Comparison of ENCODE assay signal across 9 cellular contexts in the genomic region with DNA sequence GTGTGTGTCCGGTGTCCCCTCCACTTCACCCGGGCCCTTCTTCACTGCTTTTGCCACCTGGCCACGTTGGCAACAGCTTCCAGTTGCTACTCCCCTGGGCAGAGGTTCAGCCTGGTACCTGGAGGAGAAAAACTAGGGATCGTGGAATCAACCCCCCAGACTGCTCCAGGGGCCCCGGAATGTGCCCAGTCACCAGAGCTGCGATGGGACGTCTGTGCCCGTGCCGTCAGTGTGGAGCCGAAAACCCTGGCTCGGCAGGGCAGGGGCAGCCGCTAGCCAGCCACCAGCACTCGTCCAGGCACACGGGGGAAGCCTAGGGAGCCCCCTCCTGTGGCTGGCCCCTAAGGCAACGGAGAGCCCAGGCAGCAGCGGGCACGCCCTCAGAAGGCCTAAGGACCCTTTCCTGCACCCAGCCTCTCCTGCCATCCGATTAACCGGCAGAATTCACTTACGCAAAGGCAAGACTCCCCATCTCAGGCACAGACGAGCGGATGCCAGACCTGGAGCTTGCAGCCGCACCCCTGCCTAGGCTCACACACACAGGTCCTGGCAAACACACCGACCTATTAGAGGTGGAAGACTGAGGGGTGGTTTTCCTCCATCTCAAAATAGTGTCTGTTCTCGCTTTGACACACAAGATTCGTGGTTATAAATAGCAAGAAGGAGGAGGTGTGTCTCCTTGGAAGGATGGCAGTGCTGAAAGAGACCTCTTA.
DNase-seq lines count a peak whose midpoint lies in the region; ATAC-seq lines count a peak whose summit lies in the region.
"Had no signal": no experiment of that assay in that cellular context is flagged by ENCODE, and none has a peak within 500 bp of the region (broad histone marks: within the 10 kb centered on the region; RNA-seq: fewer than 3 reads in every experiment).

No MANE protein-coding gene starts in this region.

- DNase-seq in activated CD4-positive, alpha-beta T cell treated with anti-CD3 and anti-CD28 coated beads for 36 hours: peak; percentile 19
- no peak for DNase-seq in activated CD4-positive, alpha-beta T cell treated with anti-CD3 and anti-CD28 coated beads, Interleukin-2, amount 50 U/mL, for 4 hours
- DNase-seq in T-helper 2 cell treated with Interferon-gamma antibody and Interleukin-4, amounts not matched to agents 5 μg/mL and 100 μg/mL, for 36 hours (ENCODE audit: low spot score): no peak
- peak in 23 of 42 donors; percentile 9 to 84 (median 40) for DNase-seq in head of caudate nucleus
- DNase-seq in stimulated activated naive B cell treated with anti-CD40 and anti-IgM and Interleukin-4, amounts not matched to agents 10 μg/mL and 1 μg/mL and 100 μg/mL, for 72 hours: no peak
- DNase-seq in activated gamma-delta T cell treated with Interleukin-2 at 50 U/mL for 16 hours: no peak
- DNase-seq: kidney glomerular epithelial cell had no signal

- peaks cover 32% of the 10 kb centered on the region for H3K4me1 Mint-ChIP-seq in activated CD4-positive, alpha-beta T cell treated with anti-CD3 and anti-CD28 coated beads for 36 hours
- peaks cover 33% of the 10 kb centered on the region for H3K4me1 Mint-ChIP-seq in T-helper 2 cell treated with Interferon-gamma antibody and Interleukin-4, amounts not matched to agents 5 μg/mL and 100 μg/mL, for 36 hours (ENCODE audit: low read depth)
- H3K4me1 Mint-ChIP-seq in stimulated activated naive B cell treated with anti-CD40 and anti-IgM and Interleukin-4, amounts not matched to agents 10 μg/mL and 1 μg/mL and 100 μg/mL, for 72 hours: peaks cover 26 to 41% of the 10 kb centered on the region in 2 donors

- no peaks in the 10 kb centered on the region for H3K9me3 Mint-ChIP-seq in activated CD4-positive, alpha-beta T cell treated with anti-CD3 and anti-CD28 coated beads for 36 hours (ENCODE audit: low read depth)
- H3K9me3 Mint-ChIP-seq in T-helper 2 cell treated with Interferon-gamma antibody and Interleukin-4, amounts not matched to agents 5 μg/mL and 100 μg/mL, for 36 hours: no peaks in the 10 kb centered on the region
- H3K9me3 Mint-ChIP-seq in stimulated activated naive B cell treated with anti-CD40 and anti-IgM and Interleukin-4, amounts not matched to agents 10 μg/mL and 1 μg/mL and 100 μg/mL, for 72 hours: no peaks in the 10 kb centered on the region

- peaks cover 57% of the 10 kb centered on the region for H3K27me3 Mint-ChIP-seq in activated CD4-positive, alpha-beta T cell treated with anti-CD3 and anti-CD28 coated beads for 36 hours
- H3K27me3 Mint-ChIP-seq in T-helper 2 cell treated with Interferon-gamma antibody and Interleukin-4, amounts not matched to agents 5 μg/mL and 100 μg/mL, for 36 hours (ENCODE audit: low read depth): peaks cover 71% of the 10 kb centered on the region
- H3K27me3 Mint-ChIP-seq in stimulated activated naive B cell treated with anti-CD40 and anti-IgM and Interleukin-4, amounts not matched to agents 10 μg/mL and 1 μg/mL and 100 μg/mL, for 72 hours: peaks cover 58 to 72% of the 10 kb centered on the region in 2 donors

- CTCF ChIA-PET in activated CD4-positive, alpha-beta T cell treated with anti-CD3 and anti-CD28 coated beads for 36 hours (lab: Charles Lee): interaction anchor here (0.5 to 2.2 kb wide), 5 partner anchors 10 to 849 kb away, joined by 3 to 10 read pairs (median 3); no protein-coding TSS in a partner anchor

- peak; percentile 23 for ATAC-seq in activated CD4-positive, alpha-beta T cell treated with anti-CD3 and anti-CD28 coated beads for 36 hours
- ATAC-seq in stimulated activated naive B cell treated with anti-CD40 and anti-IgM and Interleukin-4, amounts not matched to agents 10 μg/mL and 1 μg/mL and 100 μg/mL, for 72 hours (replicated peaks): no peak
- ATAC-seq in GM18873 (IDR thresholded peaks at IDR 0.05; ENCODE audit: low FRiP score, unreplicated experiment) (no peak), GM21528 (IDR thresholded peaks at IDR 0.05; ENCODE audit: low FRiP score, unreplicated experiment) (no peak)

- H3K27ac Mint-ChIP-seq in activated CD4-positive, alpha-beta T cell treated with anti-CD3 and anti-CD28 coated beads for 36 hours: no peak overlapping the region
- H3K27ac Mint-ChIP-seq in T-helper 2 cell treated with Interferon-gamma antibody and Interleukin-4, amounts not matched to agents 5 μg/mL and 100 μg/mL, for 36 hours: no peak overlapping the region
- H3K27ac Mint-ChIP-seq in stimulated activated naive B cell treated with anti-CD40 and anti-IgM and Interleukin-4, amounts not matched to agents 10 μg/mL and 1 μg/mL and 100 μg/mL, for 72 hours: peak overlapping the region; percentile 83

- no peaks in the 10 kb centered on the region for H3K36me3 Mint-ChIP-seq in activated CD4-positive, alpha-beta T cell treated with anti-CD3 and anti-CD28 coated beads for 36 hours (ENCODE audit: low read depth)
- peaks cover 2% of the 10 kb centered on the region for H3K36me3 Mint-ChIP-seq in T-helper 2 cell treated with Interferon-gamma antibody and Interleukin-4, amounts not matched to agents 5 μg/mL and 100 μg/mL, for 36 hours (ENCODE audit: low read depth)
- H3K36me3 Mint-ChIP-seq in stimulated activated naive B cell treated with anti-CD40 and anti-IgM and Interleukin-4, amounts not matched to agents 10 μg/mL and 1 μg/mL and 100 μg/mL, for 72 hours: peaks cover 3% of the 10 kb centered on the region in 2 donors

- peak overlapping the region; percentile 53 for H3K4me3 Mint-ChIP-seq in activated CD4-positive, alpha-beta T cell treated with anti-CD3 and anti-CD28 coated beads for 36 hours
- peak overlapping the region; percentile 85 for H3K4me3 Mint-ChIP-seq in T-helper 2 cell treated with Interferon-gamma antibody and Interleukin-4, amounts not matched to agents 5 μg/mL and 100 μg/mL, for 36 hours
- peak overlapping the region; percentile 67 to 79 for H3K4me3 Mint-ChIP-seq in stimulated activated naive B cell treated with anti-CD40 and anti-IgM and Interleukin-4, amounts not matched to agents 10 μg/mL and 1 μg/mL and 100 μg/mL, for 72 hours

- POLR2A ChIA-PET in activated CD4-positive, alpha-beta T cell treated with anti-CD3 and anti-CD28 coated beads for 36 hours (lab: Charles Lee): no interaction called here

- intact Hi-C loops in activated CD4-positive, alpha-beta T cell treated with anti-CD3 and anti-CD28 coated beads for 36 hours (cut with DNase I, micrococcal nuclease): loop anchor here in 1 of 2 experiments (2.0 to 5.0 kb wide), 2 partner anchors 60 to 417 kb away; a partner anchor contains a TSS
- intact Hi-C loops in head of caudate nucleus (cut with DNase I): no loop called here

Comparison
In these comparisons a context has a peak if more than half of its experiments do, and no peak if none do; other contexts are left out.
1. DNase-seq: peak in activated CD4-positive, alpha-beta T cell treated with anti-CD3 and anti-CD28 coated beads for 36 hours (single experiment) and head of caudate nucleus (23 of 42); none in activated CD4-positive, alpha-beta T cell treated with anti-CD3 and anti-CD28 coated beads, Interleukin-2, amount 50 U/mL, for 4 hours (0 of 2), T-helper 2 cell treated with Interferon-gamma antibody and Interleukin-4, amounts not matched to agents 5 μg/mL and 100 μg/mL, for 36 hours (single experiment), stimulated activated naive B cell treated with anti-CD40 and anti-IgM and Interleukin-4, amounts not matched to agents 10 μg/mL and 1 μg/mL and 100 μg/mL, for 72 hours (single experiment) and activated gamma-delta T cell treated with Interleukin-2 at 50 U/mL for 16 hours (single experiment).
2. Peak in every context shown above with its lines, with median percentiles within 50 percentile points of each other: H3K4me3 Mint-ChIP-seq.